ENCODE assay signal across 9 cellular contexts in genomic region chr4:1910643-1911042, GRCh38. TPM values are rescaled to one million over a fixed set of nuclear protein-coding genes. Genes with fewer than 3 reads are reported as not detected.
DNase-seq lines count a peak whose midpoint lies in the region.
"Had no signal": no experiment of that assay in that cellular context is flagged by ENCODE, and none has a peak within 500 bp of the region (broad histone marks: within the 10 kb centered on the region; RNA-seq: fewer than 3 reads in every experiment).

No MANE protein-coding gene starts in this region.

- H3K27me3 Mint-ChIP-seq in activated CD4-positive, alpha-beta T cell treated with anti-CD3 and anti-CD28 coated beads, Interleukin-2, amount 10 ng/mL, durations not matched to agents 24 days and 14 days, result no peaks in the 10 kb centered on the region
- H3K27me3 Mint-ChIP-seq in activated CD4-positive, alpha-beta memory T cell treated with anti-CD3 and anti-CD28 coated beads, Interleukin-2, amount 10 ng/mL, durations not matched to agents 7 days and 5 days, result no peaks in the 10 kb centered on the region
- H3K27me3 Mint-ChIP-seq: dendritic cell treated with granulocyte-macrophage colony-stimulating factor and Interleukin-4, amounts not matched to agents 40 ng/mL and 50 ng/mL, for 4 days had no signal

- H3K4me1 Mint-ChIP-seq in activated CD4-positive, alpha-beta T cell treated with anti-CD3 and anti-CD28 coated beads, Interleukin-2, amount 10 ng/mL, durations not matched to agents 24 days and 14 days, result peaks cover 45% of the 10 kb centered on the region
- H3K4me1 Mint-ChIP-seq in activated CD4-positive, alpha-beta memory T cell treated with anti-CD3 and anti-CD28 coated beads, Interleukin-2, amount 10 ng/mL, durations not matched to agents 7 days and 5 days, result peaks cover 52% of the 10 kb centered on the region

- no peak overlapping the region for H3K27ac ChIP-seq in iPS DF 6.9 (ENCODE audit: low read length)

- H3K36me3 Mint-ChIP-seq in activated CD4-positive, alpha-beta T cell treated with anti-CD3 and anti-CD28 coated beads, Interleukin-2, amount 10 ng/mL, durations not matched to agents 24 days and 14 days (ENCODE audit: low read depth), result peaks cover 45% of the 10 kb centered on the region
- H3K36me3 Mint-ChIP-seq in activated CD4-positive, alpha-beta memory T cell treated with anti-CD3 and anti-CD28 coated beads, Interleukin-2, amount 10 ng/mL, durations not matched to agents 7 days and 5 days (ENCODE audit: low read depth), result peaks cover 69% of the 10 kb centered on the region

- intact Hi-C loops in activated CD4-positive, alpha-beta T cell treated with anti-CD3 and anti-CD28 coated beads, Interleukin-2, amount 10 ng/mL, durations not matched to agents 24 days and 14 days (cut with micrococcal nuclease), result loop anchor here (5.0 to 10.0 kb wide), 3 partner anchors 38 to 274 kb away; partner anchors contain the start of gene NSD2

- no peaks in the 10 kb centered on the region for H3K9me3 Mint-ChIP-seq in activated CD4-positive, alpha-beta T cell treated with anti-CD3 and anti-CD28 coated beads, Interleukin-2, amount 10 ng/mL, durations not matched to agents 24 days and 14 days
- no peaks in the 10 kb centered on the region for H3K9me3 Mint-ChIP-seq in activated CD4-positive, alpha-beta memory T cell treated with anti-CD3 and anti-CD28 coated beads, Interleukin-2, amount 10 ng/mL, durations not matched to agents 7 days and 5 days
- H3K9me3 Mint-ChIP-seq: dendritic cell treated with granulocyte-macrophage colony-stimulating factor and Interleukin-4, amounts not matched to agents 40 ng/mL and 50 ng/mL, for 4 days had no signal

- WGBS in iPS DF 6.9 (ENCODE audit: insufficient coverage, insufficient read length), result no CpG with 5 or more reads among the region's 3 CpGs

- no peak overlapping the region for H3K4me3 Mint-ChIP-seq in activated CD4-positive, alpha-beta T cell treated with anti-CD3 and anti-CD28 coated beads, Interleukin-2, amount 10 ng/mL, durations not matched to agents 24 days and 14 days
- no peak overlapping the region for H3K4me3 Mint-ChIP-seq in activated CD4-positive, alpha-beta memory T cell treated with anti-CD3 and anti-CD28 coated beads, Interleukin-2, amount 10 ng/mL, durations not matched to agents 7 days and 5 days
- H3K4me3 Mint-ChIP-seq: dendritic cell treated with granulocyte-macrophage colony-stimulating factor and Interleukin-4, amounts not matched to agents 40 ng/mL and 50 ng/mL, for 4 days had no signal

- POLR2A ChIA-PET in activated CD4-positive, alpha-beta memory T cell treated with anti-CD3 and anti-CD28 coated beads, Interleukin-2, amount 10 ng/mL, durations not matched to agents 7 days and 5 days (lab: Charles Lee), result interaction anchor here (1.0 kb wide), 1 partner anchor 40 kb away, joined by 5 read pairs; the partner anchor contains the start of gene NSD2

- CTCF ChIA-PET in activated CD4-positive, alpha-beta memory T cell treated with anti-CD3 and anti-CD28 coated beads, Interleukin-2, amount 10 ng/mL, durations not matched to agents 7 days and 5 days (lab: Charles Lee), result interaction anchor here (0.6 to 4.1 kb wide), 7 partner anchors 11 to 59 kb away, joined by 3 to 31 read pairs (median 4); no protein-coding TSS in a partner anchor

- H3K27me3 ChIP-seq in iPS DF 6.9 (ENCODE audit: control insufficient read depth, insufficient read depth, low read length), result no peaks in the 10 kb centered on the region

- H3K9me3 ChIP-seq in iPS DF 6.9 (ENCODE audit: control insufficient read depth, insufficient read depth, low read length), result no peaks in the 10 kb centered on the region

- no peak overlapping the region for H3K27ac Mint-ChIP-seq in activated CD4-positive, alpha-beta T cell treated with anti-CD3 and anti-CD28 coated beads, Interleukin-2, amount 10 ng/mL, durations not matched to agents 24 days and 14 days
- H3K27ac Mint-ChIP-seq in activated CD4-positive, alpha-beta memory T cell treated with anti-CD3 and anti-CD28 coated beads, Interleukin-2, amount 10 ng/mL, durations not matched to agents 7 days and 5 days, result peak overlapping the region; percentile 7
- H3K27ac Mint-ChIP-seq: dendritic cell treated with granulocyte-macrophage colony-stimulating factor and Interleukin-4, amounts not matched to agents 40 ng/mL and 50 ng/mL, for 4 days had no signal

- 0 out of 2 replicates have a peak, but pooled peaks cover 1% of the 10 kb centered on the region for H3K4me1 ChIP-seq in iPS DF 6.9 (ENCODE audit: control insufficient read depth, insufficient read depth, low read length)

- H3K4me3 ChIP-seq in iPS DF 6.9 (ENCODE audit: low read length), result no peak overlapping the region

- DNase-seq in activated CD4-positive, alpha-beta T cell treated with anti-CD3 and anti-CD28 coated beads, Interleukin-2, amount 10 ng/mL, durations not matched to agents 24 days and 14 days, result peak; percentile 82
- no peak for DNase-seq in activated CD4-positive, alpha-beta T cell treated with anti-CD3 and anti-CD28 coated beads, Interleukin-2, amount 50 U/mL, for 4 hours
- peak; percentile 73 for DNase-seq in LHCN-M2 (ENCODE audit: low read depth)
- peak; percentile 32 for DNase-seq in activated CD4-positive, alpha-beta memory T cell treated with anti-CD3 and anti-CD28 coated beads, Interleukin-2, amount 10 ng/mL, durations not matched to agents 7 days and 5 days
- peak; percentile 22 for DNase-seq in iPS DF 6.9 (ENCODE audit: low read depth, low spot score)
- peak; percentile 74 for DNase-seq in superior temporal gyrus (ENCODE audit: extremely low spot score)
- DNase-seq in foreskin melanocyte, result no peak
- DNase-seq in NCI-H1105 treated with DMSO at 0.1 percent for 48 hours (lab: John Stamatoyannopoulos, UW), result no peak

- no peaks in the 10 kb centered on the region for H3K36me3 ChIP-seq in iPS DF 6.9 (ENCODE audit: control insufficient read depth, insufficient read depth, low read length)

RNA-seq across cellular contexts. Expression of gene NSD2, which starts 39.5 kb away (rescaled TPM):
- 208 and 214 TPM in 2 replicates for total RNA-seq in activated CD4-positive, alpha-beta T cell treated with anti-CD3 and anti-CD28 coated beads, Interleukin-2, amount 10 ng/mL, durations not matched to agents 24 days and 14 days
- total RNA-seq in LHCN-M2 (2014; rRNA removed), result 69.9 and 77.4 TPM in 2 replicates
- polyA plus RNA-seq in LHCN-M2 (2012), result 41.6 TPM
- total RNA-seq in activated CD4-positive, alpha-beta memory T cell treated with anti-CD3 and anti-CD28 coated beads, Interleukin-2, amount 10 ng/mL, durations not matched to agents 7 days and 5 days, result 100 to 1,000 TPM; 235 to 248 TPM

RNA-seq across cellular contexts. Expression of gene LETM1, which starts 54.7 kb away (rescaled TPM):
- total RNA-seq in activated CD4-positive, alpha-beta T cell treated with anti-CD3 and anti-CD28 coated beads, Interleukin-2, amount 10 ng/mL, durations not matched to agents 24 days and 14 days, result 97.2 and 98.7 TPM in 2 replicates
- 56.1 and 58.0 TPM in 2 replicates for total RNA-seq in LHCN-M2 (2014; rRNA removed)
- polyA plus RNA-seq in LHCN-M2 (2012), result 19.1 TPM
- 10 to 100 TPM; 36.6 to 39.3 TPM for total RNA-seq in activated CD4-positive, alpha-beta memory T cell treated with anti-CD3 and anti-CD28 coated beads, Interleukin-2, amount 10 ng/mL, durations not matched to agents 7 days and 5 days

Comparison
In these comparisons a context has a peak if more than half of its experiments do, and no peak if none do; other contexts are left out.
1. DNase-seq: peak in activated CD4-positive, alpha-beta T cell treated with anti-CD3 and anti-CD28 coated beads, Interleukin-2, amount 10 ng/mL, durations not matched to agents 24 days and 14 days (single experiment), LHCN-M2 (single experiment), activated CD4-positive, alpha-beta memory T cell treated with anti-CD3 and anti-CD28 coated beads, Interleukin-2, amount 10 ng/mL, durations not matched to agents 7 days and 5 days (single experiment), iPS DF 6.9 (single experiment) and superior temporal gyrus (single experiment); none in activated CD4-positive, alpha-beta T cell treated with anti-CD3 and anti-CD28 coated beads, Interleukin-2, amount 50 U/mL, for 4 hours (0 of 2), foreskin melanocyte (single experiment) and NCI-H1105 treated with DMSO at 0.1 percent for 48 hours (single experiment).